In genomic region chr18:75492897-75493296, GRCh38 we compare ENCODE assay signal across 21 cellular contexts.
DNase-seq lines count a peak whose midpoint lies in the region; ATAC-seq, FAIRE-seq and TF ChIP-seq lines count a peak whose summit lies in the region.
"Had no signal": no experiment of that assay in that cellular context is flagged by ENCODE, and none has a peak within 500 bp of the region (broad histone marks: within the 10 kb centered on the region; RNA-seq: fewer than 3 reads in every experiment).

No MANE protein-coding gene starts in this region.

- no peak for TF ChIP-seq CTCF in astrocyte (IDR thresholded peaks at IDR 0.05; ENCODE audit: insufficient read depth, low read depth, low read length)

- no peak for ATAC-seq in HG02852 (IDR thresholded peaks at IDR 0.05; ENCODE audit: unreplicated experiment)
- ATAC-seq: A549, HCT116, K562 had no signal

- H3K27ac Mint-ChIP-seq in astrocyte (ENCODE audit: unreplicated experiment) = no peak overlapping the region
- H3K27ac Mint-ChIP-seq: CD4-positive, CD25-positive, alpha-beta regulatory T cell; CD8-positive, alpha-beta memory T cell; HFFc6 had no signal

- no peak overlapping the region for H3K9ac ChIP-seq in astrocyte (ENCODE audit: low read length)

- DNase-seq in AG08395 (ENCODE audit: low spot score) = peak; percentile 30
- DNase-seq in EH (ENCODE audit: low read depth) = peak; percentile 58
- DNase-seq in astrocyte (ENCODE audit: low read depth) = peak; percentile 70
- DNase-seq in fibroblast of peridontal ligament (ENCODE audit: extremely low read depth) = peak; percentile 36
- no peak for DNase-seq in HUDEP-2 (lab: John Stamatoyannopoulos, UW; ENCODE audit: unreplicated experiment in 76 of 76)
- no peak for DNase-seq in SKM-1 (lab: John Stamatoyannopoulos, UW; ENCODE audit: unreplicated experiment)
- no peak for DNase-seq in stimulated activated CD4-positive, alpha-beta T cell treated with anti-CD3 and anti-CD28 coated beads, Interleukin-2, amount 100 ng/mL, for 48 hours
- DNase-seq: BE2C; C1 segment of cervical spinal cord; CD4-positive, CD25-positive, alpha-beta regulatory T cell; CD8-positive, alpha-beta memory T cell; COR-L47; GDM1; GOT3; H7; HFFc6 had no signal

- no peaks in the 10 kb centered on the region for H3K79me2 ChIP-seq in astrocyte (ENCODE audit: insufficient read depth, low read length)

- H3K27ac ChIP-seq in astrocyte (ENCODE audit: low read depth, low read length) = no peak overlapping the region
- H3K27ac ChIP-seq: 22Rv1 had no signal

- FAIRE-seq in astrocyte (lab: Jason Lieb, UNC) = no peak
- FAIRE-seq: A549, K562 had no signal

- H3K4me1 ChIP-seq in astrocyte (ENCODE audit: insufficient read depth, low read length) = peaks cover 10% of the 10 kb centered on the region
- H3K4me1 ChIP-seq: BE2C had no signal

- H3K4me3 ChIP-seq in astrocyte (ENCODE audit: insufficient read depth, low read depth, low read length) = no peak overlapping the region
- H3K4me3 ChIP-seq: A549, K562 had no signal

- no peak overlapping the region for H3K4me2 ChIP-seq in astrocyte (ENCODE audit: low read length)
- H3K4me2 ChIP-seq: A549 had no signal

- H3K27me3 ChIP-seq in astrocyte (ENCODE audit: insufficient read depth, low read length) = no peaks in the 10 kb centered on the region
- H3K27me3 ChIP-seq: BE2C had no signal

- no peaks in the 10 kb centered on the region for H3K9me3 ChIP-seq in astrocyte (ENCODE audit: insufficient read depth, low read depth, low read length)
- H3K9me3 ChIP-seq: A549, BE2C had no signal

- H3K4me1 Mint-ChIP-seq in astrocyte (ENCODE audit: low read depth, unreplicated experiment) = peaks cover 27% of the 10 kb centered on the region
- H3K4me1 Mint-ChIP-seq: CD4-positive, CD25-positive, alpha-beta regulatory T cell; CD8-positive, alpha-beta memory T cell had no signal

- no peaks in the 10 kb centered on the region for H3K36me3 ChIP-seq in astrocyte (ENCODE audit: insufficient read depth, low read length)
- H3K36me3 ChIP-seq: BE2C had no signal

- H3K4me3 Mint-ChIP-seq in astrocyte (ENCODE audit: unreplicated experiment) = no peak overlapping the region
- H3K4me3 Mint-ChIP-seq: CD4-positive, CD25-positive, alpha-beta regulatory T cell; CD8-positive, alpha-beta memory T cell; HFFc6 had no signal

- no peaks in the 10 kb centered on the region for H3K36me3 Mint-ChIP-seq in astrocyte (ENCODE audit: low read depth, unreplicated experiment)
- H3K36me3 Mint-ChIP-seq: CD4-positive, CD25-positive, alpha-beta regulatory T cell; CD8-positive, alpha-beta memory T cell had no signal

- H4K20me1 ChIP-seq in astrocyte (ENCODE audit: insufficient read depth, low read length) = no peaks in the 10 kb centered on the region

- H3K9me3 Mint-ChIP-seq in astrocyte (ENCODE audit: unreplicated experiment) = no peaks in the 10 kb centered on the region
- H3K9me3 Mint-ChIP-seq: CD8-positive, alpha-beta memory T cell; HFFc6 had no signal

- no peak overlapping the region for H2AFZ ChIP-seq in astrocyte (ENCODE audit: low read depth, low read length)

- H3K27me3 Mint-ChIP-seq in astrocyte (ENCODE audit: low read depth, unreplicated experiment) = peaks cover 2% of the 10 kb centered on the region

Comparison
In these comparisons a context has a peak if more than half of its experiments do, and no peak if none do; other contexts are left out.
1. DNase-seq: peak in AG08395 (single experiment), EH (single experiment), astrocyte (single experiment) and fibroblast of peridontal ligament (single experiment); none in HUDEP-2 (0 of 76), SKM-1 (single experiment) and stimulated activated CD4-positive, alpha-beta T cell treated with anti-CD3 and anti-CD28 coated beads, Interleukin-2, amount 100 ng/mL, for 48 hours (0 of 2).